Comparison of ENCODE assay signal across 1 cellular context in the genomic region with DNA sequence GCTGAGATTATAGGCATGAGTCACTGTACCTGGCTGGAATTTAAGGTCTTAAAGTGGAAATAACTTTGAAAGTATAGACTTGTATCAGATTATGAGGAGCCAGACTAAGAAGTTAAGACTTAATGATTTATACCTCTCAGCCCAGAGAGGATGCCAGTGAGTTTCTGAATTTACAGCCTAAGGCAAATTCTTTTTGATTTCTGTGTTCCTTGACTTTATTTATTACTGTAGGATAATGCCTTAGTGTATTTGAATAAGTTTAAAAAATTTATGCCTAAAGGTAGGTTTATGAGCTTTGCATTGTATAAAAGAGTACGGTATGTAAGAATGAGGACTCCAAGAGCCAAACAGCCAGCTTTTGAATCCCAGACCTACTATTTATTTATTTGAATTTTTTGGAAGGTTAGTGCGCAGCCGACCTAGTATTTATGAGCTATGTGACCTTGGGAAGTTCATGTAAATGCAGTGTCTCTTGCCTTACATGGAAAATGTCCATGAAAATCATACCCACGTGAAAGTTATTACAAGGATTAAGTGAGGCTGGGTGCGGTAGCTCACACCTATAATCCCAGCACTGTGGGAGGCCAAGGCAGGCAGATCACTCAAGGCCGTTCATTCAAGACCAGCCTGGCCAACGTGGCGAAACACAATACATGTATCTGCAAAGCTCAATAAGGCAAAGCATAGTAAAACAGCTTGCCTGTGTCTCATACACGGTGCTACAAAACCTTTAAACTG.
TF ChIP-seq lines count a peak whose summit lies in the region.

No MANE protein-coding gene starts in this region.

TF ChIP-seq in GM23338, 12 proteins besides CTCF, POLR2A, EP300 and RAD21 (continued from another document):
- TF ChIP-seq REST (IDR thresholded peaks at IDR 0.05; ENCODE audit: unreplicated experiment) (no peak), EZH2phosphoT487 (IDR thresholded peaks at IDR 0.05; ENCODE audit: unreplicated experiment) (no peak), EZH2 (IDR thresholded peaks at IDR 0.05; ENCODE audit: low read depth, unreplicated experiment) (no peak)
TF ChIP-seq in GM23338: peak in this region for 0.
